26 cellular contexts compared by ENCODE assay signal in the genomic region with DNA sequence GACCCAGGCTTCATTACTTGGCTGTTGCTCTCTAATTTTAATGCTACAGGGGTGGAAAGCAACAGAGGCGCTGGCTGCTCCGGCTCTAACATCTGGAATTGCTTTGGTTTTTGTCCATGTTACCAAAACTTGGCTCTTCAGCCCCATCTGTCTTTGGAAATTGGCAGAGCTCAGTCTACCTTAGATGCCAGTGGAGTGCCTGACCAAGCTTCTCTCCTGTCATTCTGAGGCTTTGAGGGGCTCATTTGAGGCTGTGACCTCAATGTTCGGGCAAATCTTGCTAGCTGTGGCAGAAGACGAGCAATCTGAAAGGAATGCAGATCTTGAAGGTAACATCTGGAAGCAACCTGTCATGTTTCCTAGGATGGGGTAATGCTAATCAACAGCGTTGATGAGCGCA.
DNase-seq lines count a peak whose midpoint lies in the region; ATAC-seq, FAIRE-seq and TF ChIP-seq lines count a peak whose summit lies in the region.
"Had no signal": no experiment of that assay in that cellular context is flagged by ENCODE, and none has a peak within 500 bp of the region (broad histone marks: within the 10 kb centered on the region; RNA-seq: fewer than 3 reads in every experiment).

No MANE protein-coding gene starts in this region.

- peaks cover 14% of the 10 kb centered on the region for H3K4me1 Mint-ChIP-seq in chondrocyte (ENCODE audit: low read depth)
- no peaks in the 10 kb centered on the region for H3K4me1 Mint-ChIP-seq in natural killer cell treated with Interleukin-12 subunit alpha and Interleukin-12 subunit beta and Interleukin-15 and Interleukin-18, amount 100 ng/mL, for 72 hours (ENCODE audit: low read depth in 2 of 2)
- H3K4me1 Mint-ChIP-seq: activated naive CD8-positive, alpha-beta T cell treated with anti-CD3 and anti-CD28 coated beads, Interleukin-2, amount 10 ng/mL, durations not matched to agents 7 days and 5 days; natural killer cell; stimulated activated naive CD8-positive, alpha-beta T cell treated with anti-CD3 and anti-CD28 coated beads, Interleukin-15, amount 100 ng/mL, for 72 hours had no signal

- TF ChIP-seq CTCF in chondrocyte (IDR thresholded peaks at IDR 0.05) (peak; percentile 55), keratinocyte (optimal IDR thresholded peaks at IDR 0.05 in 1 of 3, IDR thresholded peaks at IDR 0.05 in 1 of 3, conservative IDR thresholded peaks at IDR 0.05 in 1 of 3; ENCODE audit: extremely low read depth in 1 of 3, insufficient read depth in 2 of 3, low read length in 3 of 3) (peak in 2 of 3 experiments; percentile 24 to 40)

- peaks cover 4% of the 10 kb centered on the region for H3K9me3 Mint-ChIP-seq in chondrocyte (ENCODE audit: low read depth)
- H3K9me3 Mint-ChIP-seq in natural killer cell treated with Interleukin-12 subunit alpha and Interleukin-12 subunit beta and Interleukin-15 and Interleukin-18, amount 100 ng/mL, for 72 hours = no peaks in the 10 kb centered on the region
- H3K9me3 Mint-ChIP-seq: type B pancreatic cell had no signal

- no peaks in the 10 kb centered on the region for H3K4me1 ChIP-seq in keratinocyte (ENCODE audit: control insufficient read depth, extremely low read depth, insufficient read depth, low read length)
- H3K4me1 ChIP-seq: prostate gland had no signal

- no peak for ATAC-seq in natural killer cell treated with Interleukin-12 subunit alpha and Interleukin-12 subunit beta and Interleukin-15 and Interleukin-18, amount 100 ng/mL, for 72 hours
- ATAC-seq in HG03135 (IDR thresholded peaks at IDR 0.05; ENCODE audit: unreplicated experiment) = no peak
- ATAC-seq: activated CD4-positive, CD25-positive, alpha-beta regulatory T cell treated with anti-CD3 and anti-CD28 coated beads, Interleukin-2, amount 50 U/mL, for 24 hours; natural killer cell; stimulated activated naive CD8-positive, alpha-beta T cell treated with anti-CD3 and anti-CD28 coated beads, Interleukin-15, amount 100 ng/mL, for 72 hours had no signal

- no peak overlapping the region for H3K4me3 ChIP-seq in keratinocyte (ENCODE audit: control insufficient read depth in 2 of 3, extremely low read depth in 1 of 3, insufficient read depth in 2 of 3, low read depth in 1 of 3, low read length in 3 of 3)
- H3K4me3 ChIP-seq: prostate gland, SJSA1, smooth muscle cell had no signal

- no peaks in the 10 kb centered on the region for H3K36me3 Mint-ChIP-seq in chondrocyte (ENCODE audit: low read depth)
- H3K36me3 Mint-ChIP-seq in natural killer cell treated with Interleukin-12 subunit alpha and Interleukin-12 subunit beta and Interleukin-15 and Interleukin-18, amount 100 ng/mL, for 72 hours = no peaks in the 10 kb centered on the region
- H3K36me3 Mint-ChIP-seq: natural killer cell had no signal

- H3K27ac Mint-ChIP-seq in chondrocyte (ENCODE audit: unreplicated experiment) = no peak overlapping the region
- H3K27ac Mint-ChIP-seq in natural killer cell treated with Interleukin-12 subunit alpha and Interleukin-12 subunit beta and Interleukin-15 and Interleukin-18, amount 100 ng/mL, for 72 hours = no peak overlapping the region
- H3K27ac Mint-ChIP-seq: activated naive CD8-positive, alpha-beta T cell treated with anti-CD3 and anti-CD28 coated beads, Interleukin-2, amount 10 ng/mL, durations not matched to agents 7 days and 5 days; natural killer cell; stimulated activated naive CD8-positive, alpha-beta T cell treated with anti-CD3 and anti-CD28 coated beads, Interleukin-15, amount 100 ng/mL, for 72 hours; type B pancreatic cell had no signal

- no peaks in the 10 kb centered on the region for H3K36me3 ChIP-seq in keratinocyte (ENCODE audit: control insufficient read depth in 2 of 2, extremely low read depth in 1 of 2, insufficient read depth in 2 of 2, low read length in 2 of 2)
- H3K36me3 ChIP-seq: prostate gland, SJSA1 had no signal

- FAIRE-seq in keratinocyte (lab: Jason Lieb, UNC) = no peak
- FAIRE-seq: D721Med, GM19239 had no signal

- H3K9me1 ChIP-seq in keratinocyte (ENCODE audit: control insufficient read depth, extremely low read depth, insufficient read depth, low read length) = no peaks in the 10 kb centered on the region

- no peaks in the 10 kb centered on the region for H3K27me3 Mint-ChIP-seq in chondrocyte (ENCODE audit: low read depth)
- H3K27me3 Mint-ChIP-seq in natural killer cell treated with Interleukin-12 subunit alpha and Interleukin-12 subunit beta and Interleukin-15 and Interleukin-18, amount 100 ng/mL, for 72 hours = no peaks in the 10 kb centered on the region
- H3K27me3 Mint-ChIP-seq: stimulated activated naive CD8-positive, alpha-beta T cell treated with anti-CD3 and anti-CD28 coated beads, Interleukin-15, amount 100 ng/mL, for 72 hours; type B pancreatic cell had no signal

- DNase-seq in AG08396 (ENCODE audit: low spot score) (peak; percentile 13), GM03348 (ENCODE audit: low spot score) (peak; percentile 55), chondrocyte (ENCODE audit: low spot score) (no peak), keratinocyte (ENCODE audit: low read depth, low spot score) (no peak), NOMO-1 (lab: John Stamatoyannopoulos, UW; ENCODE audit: unreplicated experiment in 2 of 2) (no peak), ecto neural progenitor cell (ENCODE audit: low spot score) (no peak)
- no peak for DNase-seq in natural killer cell treated with Interleukin-12 subunit alpha and Interleukin-12 subunit beta and Interleukin-15 and Interleukin-18, amount 100 ng/mL, for 72 hours (ENCODE audit: low spot score)
- DNase-seq: activated naive CD8-positive, alpha-beta T cell treated with anti-CD3 and anti-CD28 coated beads, Interleukin-2, amount 10 ng/mL, durations not matched to agents 7 days and 5 days; C1 segment of cervical spinal cord; effector CD4-positive, alpha-beta T cell; hypothalamus; islet precursor cell; mesendoderm; natural killer cell; NCI-H1417; NCI-H748 treated with DMSO at 0.1 percent for 48 hours; stimulated activated CD4-positive, alpha-beta T cell treated with anti-CD3 and anti-CD28 coated beads, Interleukin-4, amount 100 ng/mL, for 1 hour; stimulated activated naive CD8-positive, alpha-beta T cell treated with anti-CD3 and anti-CD28 coated beads, Interleukin-15, amount 100 ng/mL, for 72 hours had no signal

- no peaks in the 10 kb centered on the region for H4K20me1 ChIP-seq in keratinocyte (ENCODE audit: control insufficient read depth, extremely low read depth, insufficient read depth, low read length)

- H3K27ac ChIP-seq in keratinocyte (ENCODE audit: control insufficient read depth, insufficient read depth, low read length) = no peak overlapping the region
- H3K27ac ChIP-seq: prostate gland, SJSA1 had no signal

- H3K4me3 Mint-ChIP-seq in chondrocyte (ENCODE audit: unreplicated experiment) = no peak overlapping the region
- H3K4me3 Mint-ChIP-seq in natural killer cell treated with Interleukin-12 subunit alpha and Interleukin-12 subunit beta and Interleukin-15 and Interleukin-18, amount 100 ng/mL, for 72 hours = no peak overlapping the region
- H3K4me3 Mint-ChIP-seq: activated naive CD8-positive, alpha-beta T cell treated with anti-CD3 and anti-CD28 coated beads, Interleukin-2, amount 10 ng/mL, durations not matched to agents 7 days and 5 days; natural killer cell; stimulated activated naive CD8-positive, alpha-beta T cell treated with anti-CD3 and anti-CD28 coated beads, Interleukin-15, amount 100 ng/mL, for 72 hours; type B pancreatic cell had no signal

- H3K9ac ChIP-seq in keratinocyte (ENCODE audit: control insufficient read depth, extremely low read depth, insufficient read depth, low read length) = no peak overlapping the region

- H3K4me2 ChIP-seq in keratinocyte (ENCODE audit: control insufficient read depth, extremely low read depth, insufficient read depth, low read depth, low read length) = no peak overlapping the region
- H3K4me2 ChIP-seq: smooth muscle cell had no signal

- H3K9me3 ChIP-seq in keratinocyte (ENCODE audit: control insufficient read depth, low read depth, low read length) = no peaks in the 10 kb centered on the region
- H3K9me3 ChIP-seq: prostate gland, SJSA1 had no signal

- no peak overlapping the region for H2AFZ ChIP-seq in keratinocyte (ENCODE audit: control insufficient read depth, low read length)

- no peaks in the 10 kb centered on the region for H3K79me2 ChIP-seq in keratinocyte (ENCODE audit: control insufficient read depth, insufficient read depth, low read length)

- H3K27me3 ChIP-seq in keratinocyte (ENCODE audit: control insufficient read depth, extremely low read depth, insufficient read depth, low read length) = no peaks in the 10 kb centered on the region
- H3K27me3 ChIP-seq: SJSA1 had no signal

- dilution Hi-C loops in keratinocyte (cut with MboI; ENCODE audit: extremely low pct_ligation_motif_present, low sequenced_read_pairs) = no loop called here

Comparison
In these comparisons a context has a peak if more than half of its experiments do, and no peak if none do; other contexts are left out.
1. DNase-seq: peak in AG08396 (single experiment) and GM03348 (single experiment); none in chondrocyte (single experiment), keratinocyte (single experiment), NOMO-1 (0 of 2), ecto neural progenitor cell (single experiment) and natural killer cell treated with Interleukin-12 subunit alpha and Interleukin-12 subunit beta and Interleukin-15 and Interleukin-18, amount 100 ng/mL, for 72 hours (single experiment).